1 cellular context compared by ENCODE assay signal in the genomic region with DNA sequence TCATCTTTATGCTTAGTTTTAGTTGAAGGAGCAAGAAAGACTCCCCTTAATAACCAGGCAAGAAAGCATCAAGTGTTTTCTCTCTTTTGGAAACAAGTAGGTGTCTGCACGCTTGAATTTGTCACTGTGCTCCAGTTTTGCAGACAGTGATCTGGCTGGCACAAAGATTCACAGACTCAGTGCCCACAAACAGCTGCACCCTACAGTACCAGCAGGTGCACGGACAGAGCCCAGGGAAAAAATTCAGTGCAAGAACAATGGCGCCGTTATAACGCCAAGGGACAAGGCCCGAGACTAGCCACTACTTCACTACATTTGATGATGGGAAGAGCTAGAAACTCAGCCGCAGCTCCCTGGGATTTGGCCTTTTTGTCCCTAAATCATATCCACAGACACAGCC.
TF ChIP-seq lines count a peak whose summit lies in the region.

No MANE protein-coding gene starts in this region.

TF ChIP-seq in GM12878, 131 proteins besides CTCF, POLR2A, EP300 and RAD21:
- TF ChIP-seq RBBP5 (conservative IDR thresholded peaks at IDR 0.05) = no peak
- TF ChIP-seq, protein P1, sequence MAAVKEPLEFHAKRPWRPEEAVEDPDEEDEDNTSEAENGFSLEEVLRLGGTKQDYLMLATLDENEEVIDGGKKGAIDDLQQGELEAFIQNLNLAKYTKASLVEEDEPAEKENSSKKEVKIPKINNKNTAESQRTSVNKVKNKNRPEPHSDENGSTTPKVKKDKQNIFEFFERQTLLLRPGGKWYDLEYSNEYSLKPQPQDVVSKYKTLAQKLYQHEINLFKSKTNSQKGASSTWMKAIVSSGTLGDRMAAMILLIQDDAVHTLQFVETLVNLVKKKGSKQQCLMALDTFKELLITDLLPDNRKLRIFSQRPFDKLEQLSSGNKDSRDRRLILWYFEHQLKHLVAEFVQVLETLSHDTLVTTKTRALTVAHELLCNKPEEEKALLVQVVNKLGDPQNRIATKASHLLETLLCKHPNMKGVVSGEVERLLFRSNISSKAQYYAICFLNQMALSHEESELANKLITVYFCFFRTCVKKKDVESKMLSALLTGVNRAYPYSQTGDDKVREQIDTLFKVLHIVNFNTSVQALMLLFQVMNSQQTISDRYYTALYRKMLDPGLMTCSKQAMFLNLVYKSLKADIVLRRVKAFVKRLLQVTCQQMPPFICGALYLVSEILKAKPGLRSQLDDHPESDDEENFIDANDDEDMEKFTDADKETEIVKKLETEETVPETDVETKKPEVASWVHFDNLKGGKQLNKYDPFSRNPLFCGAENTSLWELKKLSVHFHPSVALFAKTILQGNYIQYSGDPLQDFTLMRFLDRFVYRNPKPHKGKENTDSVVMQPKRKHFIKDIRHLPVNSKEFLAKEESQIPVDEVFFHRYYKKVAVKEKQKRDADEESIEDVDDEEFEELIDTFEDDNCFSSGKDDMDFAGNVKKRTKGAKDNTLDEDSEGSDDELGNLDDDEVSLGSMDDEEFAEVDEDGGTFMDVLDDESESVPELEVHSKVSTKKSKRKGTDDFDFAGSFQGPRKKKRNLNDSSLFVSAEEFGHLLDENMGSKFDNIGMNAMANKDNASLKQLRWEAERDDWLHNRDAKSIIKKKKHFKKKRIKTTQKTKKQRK (IDR thresholded peaks at IDR 0.05; ENCODE audit: low read depth, low read length) = no peak
- TF ChIP-seq, protein P2, sequence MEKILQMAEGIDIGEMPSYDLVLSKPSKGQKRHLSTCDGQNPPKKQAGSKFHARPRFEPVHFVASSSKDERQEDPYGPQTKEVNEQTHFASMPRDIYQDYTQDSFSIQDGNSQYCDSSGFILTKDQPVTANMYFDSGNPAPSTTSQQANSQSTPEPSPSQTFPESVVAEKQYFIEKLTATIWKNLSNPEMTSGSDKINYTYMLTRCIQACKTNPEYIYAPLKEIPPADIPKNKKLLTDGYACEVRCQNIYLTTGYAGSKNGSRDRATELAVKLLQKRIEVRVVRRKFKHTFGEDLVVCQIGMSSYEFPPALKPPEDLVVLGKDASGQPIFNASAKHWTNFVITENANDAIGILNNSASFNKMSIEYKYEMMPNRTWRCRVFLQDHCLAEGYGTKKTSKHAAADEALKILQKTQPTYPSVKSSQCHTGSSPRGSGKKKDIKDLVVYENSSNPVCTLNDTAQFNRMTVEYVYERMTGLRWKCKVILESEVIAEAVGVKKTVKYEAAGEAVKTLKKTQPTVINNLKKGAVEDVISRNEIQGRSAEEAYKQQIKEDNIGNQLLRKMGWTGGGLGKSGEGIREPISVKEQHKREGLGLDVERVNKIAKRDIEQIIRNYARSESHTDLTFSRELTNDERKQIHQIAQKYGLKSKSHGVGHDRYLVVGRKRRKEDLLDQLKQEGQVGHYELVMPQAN (conservative IDR thresholded peaks at IDR 0.05) = no peak
- TF ChIP-seq SREBF2 (IDR thresholded peaks at IDR 0.05; ENCODE audit: low read length) = no peak
- TF ChIP-seq, protein P3, sequence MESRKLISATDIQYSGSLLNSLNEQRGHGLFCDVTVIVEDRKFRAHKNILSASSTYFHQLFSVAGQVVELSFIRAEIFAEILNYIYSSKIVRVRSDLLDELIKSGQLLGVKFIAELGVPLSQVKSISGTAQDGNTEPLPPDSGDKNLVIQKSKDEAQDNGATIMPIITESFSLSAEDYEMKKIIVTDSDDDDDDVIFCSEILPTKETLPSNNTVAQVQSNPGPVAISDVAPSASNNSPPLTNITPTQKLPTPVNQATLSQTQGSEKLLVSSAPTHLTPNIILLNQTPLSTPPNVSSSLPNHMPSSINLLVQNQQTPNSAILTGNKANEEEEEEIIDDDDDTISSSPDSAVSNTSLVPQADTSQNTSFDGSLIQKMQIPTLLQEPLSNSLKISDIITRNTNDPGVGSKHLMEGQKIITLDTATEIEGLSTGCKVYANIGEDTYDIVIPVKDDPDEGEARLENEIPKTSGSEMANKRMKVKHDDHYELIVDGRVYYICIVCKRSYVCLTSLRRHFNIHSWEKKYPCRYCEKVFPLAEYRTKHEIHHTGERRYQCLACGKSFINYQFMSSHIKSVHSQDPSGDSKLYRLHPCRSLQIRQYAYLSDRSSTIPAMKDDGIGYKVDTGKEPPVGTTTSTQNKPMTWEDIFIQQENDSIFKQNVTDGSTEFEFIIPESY (IDR thresholded peaks at IDR 0.05) = no peak
- TF ChIP-seq, protein P4, sequence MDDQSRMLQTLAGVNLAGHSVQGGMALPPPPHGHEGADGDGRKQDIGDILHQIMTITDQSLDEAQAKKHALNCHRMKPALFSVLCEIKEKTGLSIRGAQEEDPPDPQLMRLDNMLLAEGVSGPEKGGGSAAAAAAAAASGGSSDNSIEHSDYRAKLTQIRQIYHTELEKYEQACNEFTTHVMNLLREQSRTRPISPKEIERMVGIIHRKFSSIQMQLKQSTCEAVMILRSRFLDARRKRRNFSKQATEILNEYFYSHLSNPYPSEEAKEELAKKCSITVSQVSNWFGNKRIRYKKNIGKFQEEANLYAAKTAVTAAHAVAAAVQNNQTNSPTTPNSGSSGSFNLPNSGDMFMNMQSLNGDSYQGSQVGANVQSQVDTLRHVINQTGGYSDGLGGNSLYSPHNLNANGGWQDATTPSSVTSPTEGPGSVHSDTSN (IDR thresholded peaks at IDR 0.05; ENCODE audit: insufficient replicate concordance, low read depth, low read length) = no peak
- TF ChIP-seq HCFC1 (IDR thresholded peaks at IDR 0.05; ENCODE audit: low read length) = no peak
- TF ChIP-seq, protein P5, sequence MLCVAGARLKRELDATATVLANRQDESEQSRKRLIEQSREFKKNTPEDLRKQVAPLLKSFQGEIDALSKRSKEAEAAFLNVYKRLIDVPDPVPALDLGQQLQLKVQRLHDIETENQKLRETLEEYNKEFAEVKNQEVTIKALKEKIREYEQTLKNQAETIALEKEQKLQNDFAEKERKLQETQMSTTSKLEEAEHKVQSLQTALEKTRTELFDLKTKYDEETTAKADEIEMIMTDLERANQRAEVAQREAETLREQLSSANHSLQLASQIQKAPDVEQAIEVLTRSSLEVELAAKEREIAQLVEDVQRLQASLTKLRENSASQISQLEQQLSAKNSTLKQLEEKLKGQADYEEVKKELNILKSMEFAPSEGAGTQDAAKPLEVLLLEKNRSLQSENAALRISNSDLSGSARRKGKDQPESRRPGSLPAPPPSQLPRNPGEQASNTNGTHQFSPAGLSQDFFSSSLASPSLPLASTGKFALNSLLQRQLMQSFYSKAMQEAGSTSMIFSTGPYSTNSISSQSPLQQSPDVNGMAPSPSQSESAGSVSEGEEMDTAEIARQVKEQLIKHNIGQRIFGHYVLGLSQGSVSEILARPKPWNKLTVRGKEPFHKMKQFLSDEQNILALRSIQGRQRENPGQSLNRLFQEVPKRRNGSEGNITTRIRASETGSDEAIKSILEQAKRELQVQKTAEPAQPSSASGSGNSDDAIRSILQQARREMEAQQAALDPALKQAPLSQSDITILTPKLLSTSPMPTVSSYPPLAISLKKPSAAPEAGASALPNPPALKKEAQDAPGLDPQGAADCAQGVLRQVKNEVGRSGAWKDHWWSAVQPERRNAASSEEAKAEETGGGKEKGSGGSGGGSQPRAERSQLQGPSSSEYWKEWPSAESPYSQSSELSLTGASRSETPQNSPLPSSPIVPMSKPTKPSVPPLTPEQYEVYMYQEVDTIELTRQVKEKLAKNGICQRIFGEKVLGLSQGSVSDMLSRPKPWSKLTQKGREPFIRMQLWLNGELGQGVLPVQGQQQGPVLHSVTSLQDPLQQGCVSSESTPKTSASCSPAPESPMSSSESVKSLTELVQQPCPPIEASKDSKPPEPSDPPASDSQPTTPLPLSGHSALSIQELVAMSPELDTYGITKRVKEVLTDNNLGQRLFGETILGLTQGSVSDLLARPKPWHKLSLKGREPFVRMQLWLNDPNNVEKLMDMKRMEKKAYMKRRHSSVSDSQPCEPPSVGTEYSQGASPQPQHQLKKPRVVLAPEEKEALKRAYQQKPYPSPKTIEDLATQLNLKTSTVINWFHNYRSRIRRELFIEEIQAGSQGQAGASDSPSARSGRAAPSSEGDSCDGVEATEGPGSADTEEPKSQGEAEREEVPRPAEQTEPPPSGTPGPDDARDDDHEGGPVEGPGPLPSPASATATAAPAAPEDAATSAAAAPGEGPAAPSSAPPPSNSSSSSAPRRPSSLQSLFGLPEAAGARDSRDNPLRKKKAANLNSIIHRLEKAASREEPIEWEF (IDR thresholded peaks at IDR 0.05; ENCODE audit: insufficient replicate concordance, low read depth, low read length) = no peak
- TF ChIP-seq RFX5 (IDR thresholded peaks at IDR 0.05; ENCODE audit: low read depth, low read length) = no peak
- TF ChIP-seq NR2F1 (conservative IDR thresholded peaks at IDR 0.05) = no peak
- TF ChIP-seq CBX3 (IDR thresholded peaks at IDR 0.05; ENCODE audit: borderline replicate concordance, low read depth) = no peak
- no peak for TF ChIP-seq SPI1 (IDR thresholded peaks at IDR 0.05; ENCODE audit: borderline replicate concordance, insufficient read depth, low read depth, low read length)
- TF ChIP-seq BMI1 (IDR thresholded peaks at IDR 0.05; ENCODE audit: borderline replicate concordance) = no peak
TF ChIP-seq in GM12878: peak in this region for 0.
